Comparison of ENCODE assay signal across 1 cellular context in the genomic region with DNA sequence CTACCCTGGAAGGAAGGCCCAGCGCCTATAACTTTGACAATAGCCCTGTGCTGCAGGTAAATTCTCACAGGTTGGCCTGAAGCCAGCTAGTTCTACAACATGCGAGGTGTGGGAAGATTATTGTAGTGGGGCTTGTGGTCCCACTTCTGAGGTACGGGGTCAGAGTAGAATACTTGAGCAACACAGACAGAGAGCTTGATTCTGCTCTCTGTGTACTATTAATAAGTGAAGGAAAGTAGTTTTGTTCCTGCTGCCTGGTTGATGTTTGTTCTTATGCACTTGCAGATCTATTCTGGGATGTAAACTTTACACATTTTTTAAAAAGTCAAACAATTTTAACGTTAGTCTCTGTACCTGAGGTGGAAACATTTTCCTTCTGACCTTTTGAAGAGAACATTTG.
TF ChIP-seq lines count a peak whose summit lies in the region.

No MANE protein-coding gene starts in this region.

TF ChIP-seq in GM23338, 12 proteins besides CTCF, POLR2A, EP300 and RAD21 (continued from another document):
- TF ChIP-seq CREB1 (CRISPR knock-in tag; IDR thresholded peaks at IDR 0.05; ENCODE audit: low read depth) (no peak), STAT1 (IDR thresholded peaks at IDR 0.05; ENCODE audit: unreplicated experiment) (no peak), POLR2AphosphoS5 (IDR thresholded peaks at IDR 0.05; ENCODE audit: low read depth) (no peak)
- TF ChIP-seq, protein P1, sequence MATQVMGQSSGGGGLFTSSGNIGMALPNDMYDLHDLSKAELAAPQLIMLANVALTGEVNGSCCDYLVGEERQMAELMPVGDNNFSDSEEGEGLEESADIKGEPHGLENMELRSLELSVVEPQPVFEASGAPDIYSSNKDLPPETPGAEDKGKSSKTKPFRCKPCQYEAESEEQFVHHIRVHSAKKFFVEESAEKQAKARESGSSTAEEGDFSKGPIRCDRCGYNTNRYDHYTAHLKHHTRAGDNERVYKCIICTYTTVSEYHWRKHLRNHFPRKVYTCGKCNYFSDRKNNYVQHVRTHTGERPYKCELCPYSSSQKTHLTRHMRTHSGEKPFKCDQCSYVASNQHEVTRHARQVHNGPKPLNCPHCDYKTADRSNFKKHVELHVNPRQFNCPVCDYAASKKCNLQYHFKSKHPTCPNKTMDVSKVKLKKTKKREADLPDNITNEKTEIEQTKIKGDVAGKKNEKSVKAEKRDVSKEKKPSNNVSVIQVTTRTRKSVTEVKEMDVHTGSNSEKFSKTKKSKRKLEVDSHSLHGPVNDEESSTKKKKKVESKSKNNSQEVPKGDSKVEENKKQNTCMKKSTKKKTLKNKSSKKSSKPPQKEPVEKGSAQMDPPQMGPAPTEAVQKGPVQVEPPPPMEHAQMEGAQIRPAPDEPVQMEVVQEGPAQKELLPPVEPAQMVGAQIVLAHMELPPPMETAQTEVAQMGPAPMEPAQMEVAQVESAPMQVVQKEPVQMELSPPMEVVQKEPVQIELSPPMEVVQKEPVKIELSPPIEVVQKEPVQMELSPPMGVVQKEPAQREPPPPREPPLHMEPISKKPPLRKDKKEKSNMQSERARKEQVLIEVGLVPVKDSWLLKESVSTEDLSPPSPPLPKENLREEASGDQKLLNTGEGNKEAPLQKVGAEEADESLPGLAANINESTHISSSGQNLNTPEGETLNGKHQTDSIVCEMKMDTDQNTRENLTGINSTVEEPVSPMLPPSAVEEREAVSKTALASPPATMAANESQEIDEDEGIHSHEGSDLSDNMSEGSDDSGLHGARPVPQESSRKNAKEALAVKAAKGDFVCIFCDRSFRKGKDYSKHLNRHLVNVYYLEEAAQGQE (IDR thresholded peaks at IDR 0.05; ENCODE audit: unreplicated experiment): no peak
